ENCODE assay signal across 8 cellular contexts in genomic region chr16:28494141-28494851, GRCh38. TPM values are rescaled to one million over a fixed set of nuclear protein-coding genes. Genes with fewer than 3 reads are reported as not detected.
DNase-seq lines count a peak whose midpoint lies in the region; ATAC-seq and TF ChIP-seq lines count a peak whose summit lies in the region.

A gene with protein sequence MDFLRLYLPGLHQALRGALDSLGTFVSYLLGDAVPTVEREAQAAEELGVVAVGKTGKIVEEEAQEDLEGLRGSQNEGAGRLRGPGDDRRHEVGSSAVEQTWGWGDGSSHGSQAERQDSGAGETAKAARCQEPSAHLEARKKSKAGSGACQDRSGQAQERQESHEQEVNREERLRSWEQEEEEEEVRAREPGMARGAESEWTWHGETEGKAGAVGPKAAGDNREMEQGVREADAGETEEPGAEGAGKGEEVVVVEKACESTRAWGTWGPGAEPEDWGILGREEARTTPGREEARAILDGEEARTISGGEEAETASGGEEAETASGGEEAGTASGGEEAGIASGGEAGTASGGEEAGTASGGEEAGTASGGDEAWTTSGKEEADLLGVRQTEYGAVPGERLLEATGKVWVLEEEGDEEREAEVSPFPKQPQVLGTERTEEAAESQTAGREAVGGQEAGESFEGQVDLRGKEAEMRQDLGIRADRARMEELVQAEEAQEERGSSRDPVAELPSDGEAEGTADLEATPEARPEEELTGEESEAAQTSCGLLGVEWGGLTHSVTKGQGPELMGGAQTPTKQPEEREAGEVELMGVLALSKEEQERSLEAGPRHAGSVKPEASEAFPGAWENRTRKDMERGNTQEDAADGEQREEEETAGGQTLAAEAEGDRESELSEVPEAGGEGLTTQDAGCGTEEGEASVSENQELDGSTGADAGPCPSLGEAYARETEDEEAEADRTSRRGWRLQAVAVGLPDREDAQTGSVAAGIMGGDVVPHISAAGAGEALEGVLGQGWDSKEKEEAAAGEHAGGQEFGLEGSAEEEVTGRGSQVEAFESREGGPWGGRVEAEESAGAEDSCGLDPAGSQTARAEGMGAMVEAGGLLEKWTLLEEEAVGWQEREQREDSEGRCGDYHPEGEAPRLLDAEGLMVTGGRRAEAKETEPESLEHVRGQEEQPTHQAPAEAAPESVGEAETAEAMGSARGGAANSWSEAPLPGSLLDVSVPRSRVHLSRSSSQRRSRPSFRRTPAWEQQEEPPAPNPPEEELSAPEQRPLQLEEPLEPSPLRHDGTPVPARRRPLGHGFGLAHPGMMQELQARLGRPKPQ (plus strand): TSS chr16:28494643. CDS start chr16:28494682, 39 bp downstream.

- ATAC-seq in GM18498 (IDR thresholded peaks at IDR 0.05; ENCODE audit: unreplicated experiment) (peak; percentile 45), HG03135 (IDR thresholded peaks at IDR 0.05; ENCODE audit: unreplicated experiment) (peak; percentile 45), WTC11 (no peak)

- TF ChIP-seq CTCF in MCF 10A (IDR thresholded peaks at IDR 0.05; ENCODE audit: unreplicated experiment) = no peak
- no peak for TF ChIP-seq CTCF in progenitor cell of endocrine pancreas (IDR thresholded peaks at IDR 0.05; ENCODE audit: unreplicated experiment)
- no peak for TF ChIP-seq CTCF in WTC11 (IDR thresholded peaks at IDR 0.05)

- no peaks in the 10 kb centered on the region for H3K9me3 Mint-ChIP-seq in MCF 10A (ENCODE audit: unreplicated experiment)
- H3K9me3 Mint-ChIP-seq in progenitor cell of endocrine pancreas (ENCODE audit: low read depth) = no peaks in the 10 kb centered on the region
- H3K9me3 Mint-ChIP-seq in WTC11 = no peaks in the 10 kb centered on the region

- DNase-seq in UCSD-AML1 (lab: John Stamatoyannopoulos, UW; ENCODE audit: unreplicated experiment) (peak; percentile 88), MCF 10A (ENCODE audit: unreplicated experiment) (no peak), progenitor cell of endocrine pancreas (ENCODE audit: low spot score, unreplicated experiment) (no peak), GM03348 (ENCODE audit: low spot score) (no peak), WTC11 (ENCODE audit: low spot score) (no peak), AG08396 (ENCODE audit: low spot score) (no peak)

- peaks cover 12% of the 10 kb centered on the region for H3K36me3 Mint-ChIP-seq in MCF 10A (ENCODE audit: insufficient read depth, unreplicated experiment)
- peaks cover under 1% of the 10 kb centered on the region for H3K36me3 Mint-ChIP-seq in progenitor cell of endocrine pancreas (ENCODE audit: insufficient read depth)
- no peaks in the 10 kb centered on the region for H3K36me3 Mint-ChIP-seq in WTC11

- H3K4me1 Mint-ChIP-seq in MCF 10A (ENCODE audit: insufficient read depth, unreplicated experiment) = no peaks in the 10 kb centered on the region
- H3K4me1 Mint-ChIP-seq in progenitor cell of endocrine pancreas (ENCODE audit: low read depth) = no peaks in the 10 kb centered on the region
- no peaks in the 10 kb centered on the region for H3K4me1 Mint-ChIP-seq in WTC11

- BruUV-seq in MCF 10A (replicated peaks; lab: Mats Ljungman, UMichigan) = no TSS peak

- intact Hi-C loops in MCF 10A (cut with micrococcal nuclease) = no loop called here

- CTCF ChIA-PET in MCF 10A (lab: Yijun Ruan, JAX) (no interaction called here), WTC11 (lab: Charles Lee) (no interaction called here)

- POLR2A ChIA-PET in MCF 10A (lab: Yijun Ruan, JAX) = no interaction called here
- POLR2A ChIA-PET in WTC11 (lab: Charles Lee) = no interaction called here

- H3K27ac Mint-ChIP-seq in MCF 10A (ENCODE audit: low read depth, unreplicated experiment) (peak within 1 kb of the TSS; percentile 11), progenitor cell of endocrine pancreas (peak within 1 kb of the TSS; percentile 33), WTC11 (no peak within 1 kb of the TSS)

- H3K27me3 Mint-ChIP-seq in MCF 10A (ENCODE audit: insufficient read depth, unreplicated experiment) (peaks cover 13% of the 10 kb centered on the region), progenitor cell of endocrine pancreas (peaks cover 25% of the 10 kb centered on the region), WTC11 (ENCODE audit: low read depth) (peaks cover 20% of the 10 kb centered on the region)

- H3K4me3 Mint-ChIP-seq in MCF 10A (ENCODE audit: unreplicated experiment) (no peak within 1 kb of the TSS), progenitor cell of endocrine pancreas (ENCODE audit: low read depth) (no peak within 1 kb of the TSS), WTC11 (no peak within 1 kb of the TSS)

TF ChIP-seq in WTC11, 78 proteins besides CTCF, POLR2A, EP300 and RAD21 (continues in another document):
- no peak for TF ChIP-seq FOXP1 (CRISPR knock-in tag; IDR thresholded peaks at IDR 0.05; ENCODE audit: borderline replicate concordance)
- no peak for TF ChIP-seq ZNF671 (CRISPR knock-in tag; IDR thresholded peaks at IDR 0.05)
- TF ChIP-seq HMGA2 (CRISPR knock-in tag; IDR thresholded peaks at IDR 0.05) = no peak
- no peak for TF ChIP-seq SMAD4 (CRISPR knock-in tag; IDR thresholded peaks at IDR 0.05)
- TF ChIP-seq TCF7 (CRISPR knock-in tag; IDR thresholded peaks at IDR 0.05; ENCODE audit: low read depth) = no peak
- TF ChIP-seq, protein P1, sequence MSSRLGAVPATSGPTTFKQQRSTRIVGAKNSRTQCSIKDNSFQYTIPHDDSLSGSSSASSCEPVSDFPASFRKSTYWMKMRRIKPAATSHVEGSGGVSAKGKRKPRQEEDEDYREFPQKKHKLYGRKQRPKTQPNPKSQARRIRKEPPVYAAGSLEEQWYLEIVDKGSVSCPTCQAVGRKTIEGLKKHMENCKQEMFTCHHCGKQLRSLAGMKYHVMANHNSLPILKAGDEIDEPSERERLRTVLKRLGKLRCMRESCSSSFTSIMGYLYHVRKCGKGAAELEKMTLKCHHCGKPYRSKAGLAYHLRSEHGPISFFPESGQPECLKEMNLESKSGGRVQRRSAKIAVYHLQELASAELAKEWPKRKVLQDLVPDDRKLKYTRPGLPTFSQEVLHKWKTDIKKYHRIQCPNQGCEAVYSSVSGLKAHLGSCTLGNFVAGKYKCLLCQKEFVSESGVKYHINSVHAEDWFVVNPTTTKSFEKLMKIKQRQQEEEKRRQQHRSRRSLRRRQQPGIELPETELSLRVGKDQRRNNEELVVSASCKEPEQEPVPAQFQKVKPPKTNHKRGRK (CRISPR knock-in tag; IDR thresholded peaks at IDR 0.05; ENCODE audit: borderline replicate concordance) = no peak
- TF ChIP-seq GABPB1 (CRISPR knock-in tag; IDR thresholded peaks at IDR 0.05) = no peak
- TF ChIP-seq, protein P2, sequence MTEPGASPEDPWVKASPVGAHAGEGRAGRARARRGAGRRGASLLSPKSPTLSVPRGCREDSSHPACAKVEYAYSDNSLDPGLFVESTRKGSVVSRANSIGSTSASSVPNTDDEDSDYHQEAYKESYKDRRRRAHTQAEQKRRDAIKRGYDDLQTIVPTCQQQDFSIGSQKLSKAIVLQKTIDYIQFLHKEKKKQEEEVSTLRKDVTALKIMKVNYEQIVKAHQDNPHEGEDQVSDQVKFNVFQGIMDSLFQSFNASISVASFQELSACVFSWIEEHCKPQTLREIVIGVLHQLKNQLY (CRISPR knock-in tag; IDR thresholded peaks at IDR 0.05) = no peak
- no peak for TF ChIP-seq ESRRA (CRISPR knock-in tag; IDR thresholded peaks at IDR 0.05; ENCODE audit: borderline replicate concordance)
- TF ChIP-seq GRHL2 (CRISPR knock-in tag; IDR thresholded peaks at IDR 0.05; ENCODE audit: insufficient replicate concordance, severe bottlenecking) = no peak
- no peak for TF ChIP-seq USF2 (CRISPR knock-in tag; IDR thresholded peaks at IDR 0.05)
- no peak for TF ChIP-seq FOXP4 (CRISPR knock-in tag; IDR thresholded peaks at IDR 0.05)
- TF ChIP-seq, protein P3, sequence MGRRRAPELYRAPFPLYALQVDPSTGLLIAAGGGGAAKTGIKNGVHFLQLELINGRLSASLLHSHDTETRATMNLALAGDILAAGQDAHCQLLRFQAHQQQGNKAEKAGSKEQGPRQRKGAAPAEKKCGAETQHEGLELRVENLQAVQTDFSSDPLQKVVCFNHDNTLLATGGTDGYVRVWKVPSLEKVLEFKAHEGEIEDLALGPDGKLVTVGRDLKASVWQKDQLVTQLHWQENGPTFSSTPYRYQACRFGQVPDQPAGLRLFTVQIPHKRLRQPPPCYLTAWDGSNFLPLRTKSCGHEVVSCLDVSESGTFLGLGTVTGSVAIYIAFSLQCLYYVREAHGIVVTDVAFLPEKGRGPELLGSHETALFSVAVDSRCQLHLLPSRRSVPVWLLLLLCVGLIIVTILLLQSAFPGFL (CRISPR knock-in tag; IDR thresholded peaks at IDR 0.05; ENCODE audit: borderline replicate concordance) = no peak

RNA-seq across cellular contexts. Expression of the gene that starts here (rescaled TPM):
- 0.09 and 0.10 TPM in 2 replicates for total RNA-seq in MCF 10A (2022)
- 0.20 and 0.22 TPM in 2 replicates for total RNA-seq in progenitor cell of endocrine pancreas
- 0.09 to 0.11 TPM in 2 of 3 replicates, not detected in the other for total RNA-seq in WTC11 (2021)
